9 cellular contexts compared by ENCODE assay signal in genomic region chr2:40281021-40281940, GRCh38.
A peak's percentile ranks its signal among the peaks of the same experiment; 100 is the strongest.
DNase-seq lines count a peak whose midpoint lies in the region; ATAC-seq lines count a peak whose summit lies in the region.
"Had no signal": no experiment of that assay in that cellular context is flagged by ENCODE, and none has a peak within 500 bp of the region (broad histone marks: within the 10 kb centered on the region; RNA-seq: fewer than 3 reads in every experiment).

No MANE protein-coding gene starts in this region.

- DNase-seq in EH (ENCODE audit: low read depth) (peak; percentile 98), adipocyte (ENCODE audit: low read depth) (peak; percentile 82), mesendoderm (peak; percentile 38), hepatic stellate cell (ENCODE audit: low spot score) (no peak), SIG-M5 (lab: John Stamatoyannopoulos, UW) (no peak)
- no peak for DNase-seq in activated CD4-positive, alpha-beta T cell treated with anti-CD3 and anti-CD28 coated beads, Interleukin-2, amount 10 ng/mL, durations not matched to agents 7 days and 5 days

- no peaks in the 10 kb centered on the region for H3K36me3 ChIP-seq in adipocyte (ENCODE audit: control insufficient read depth, insufficient read depth, low read length, severe bottlenecking)
- H3K36me3 ChIP-seq in mesendoderm (ENCODE audit: control insufficient read depth, insufficient read depth, low read length) = no peaks in the 10 kb centered on the region

- no peaks in the 10 kb centered on the region for H3K36me3 Mint-ChIP-seq in activated CD4-positive, alpha-beta T cell treated with anti-CD3 and anti-CD28 coated beads, Interleukin-2, amount 10 ng/mL, durations not matched to agents 7 days and 5 days (ENCODE audit: low read depth)

- H3K27me3 Mint-ChIP-seq in activated CD4-positive, alpha-beta T cell treated with anti-CD3 and anti-CD28 coated beads, Interleukin-2, amount 10 ng/mL, durations not matched to agents 7 days and 5 days = no peaks in the 10 kb centered on the region
- H3K27me3 Mint-ChIP-seq: dendritic cell treated with granulocyte-macrophage colony-stimulating factor and Interleukin-4, amounts not matched to agents 40 ng/mL and 50 ng/mL, for 4 days had no signal

- H2AK5ac ChIP-seq in mesendoderm (ENCODE audit: low read length) = no peak overlapping the region

- H3K9me3 Mint-ChIP-seq in activated CD4-positive, alpha-beta T cell treated with anti-CD3 and anti-CD28 coated beads, Interleukin-2, amount 10 ng/mL, durations not matched to agents 7 days and 5 days = no peaks in the 10 kb centered on the region
- H3K9me3 Mint-ChIP-seq: dendritic cell treated with granulocyte-macrophage colony-stimulating factor and Interleukin-4, amounts not matched to agents 40 ng/mL and 50 ng/mL, for 4 days had no signal

- H2BK15ac ChIP-seq in mesendoderm (replicated peaks; ENCODE audit: low read depth) = no peak overlapping the region

- H3K9me3 ChIP-seq in adipocyte (ENCODE audit: control insufficient read depth, low read length) = no peaks in the 10 kb centered on the region

- POLR2A ChIA-PET in activated CD4-positive, alpha-beta T cell treated with anti-CD3 and anti-CD28 coated beads, Interleukin-2, amount 10 ng/mL, durations not matched to agents 7 days and 5 days (lab: Charles Lee) = no interaction called here

- no peak overlapping the region for H2BK120ac ChIP-seq in mesendoderm (ENCODE audit: low read depth, low read length)

- no peak overlapping the region for H3K18ac ChIP-seq in mesendoderm (ENCODE audit: low read length)

- no peak overlapping the region for H3K4me3 Mint-ChIP-seq in activated CD4-positive, alpha-beta T cell treated with anti-CD3 and anti-CD28 coated beads, Interleukin-2, amount 10 ng/mL, durations not matched to agents 7 days and 5 days
- H3K4me3 Mint-ChIP-seq: dendritic cell treated with granulocyte-macrophage colony-stimulating factor and Interleukin-4, amounts not matched to agents 40 ng/mL and 50 ng/mL, for 4 days had no signal

- no peaks in the 10 kb centered on the region for H3K79me1 ChIP-seq in mesendoderm (ENCODE audit: low read length)

- H3K9ac ChIP-seq in adipocyte (ENCODE audit: low read length) (peak overlapping the region; percentile 73), mesendoderm (ENCODE audit: low read length) (no peak overlapping the region)

- no peak overlapping the region for H3K56ac ChIP-seq in mesendoderm (ENCODE audit: low read length)

- H4K5ac ChIP-seq in mesendoderm (ENCODE audit: low read length) = no peak overlapping the region

- peak; percentile 53 for ATAC-seq in HG02571 (IDR thresholded peaks at IDR 0.05; ENCODE audit: unreplicated experiment)
- no peak for ATAC-seq in HG02973 (IDR thresholded peaks at IDR 0.05; ENCODE audit: unreplicated experiment)

- H2BK5ac ChIP-seq in mesendoderm (ENCODE audit: low read length) = no peak overlapping the region

- no peak overlapping the region for H3K4me2 ChIP-seq in mesendoderm (ENCODE audit: low read length)

- no peaks in the 10 kb centered on the region for H3K4me1 Mint-ChIP-seq in activated CD4-positive, alpha-beta T cell treated with anti-CD3 and anti-CD28 coated beads, Interleukin-2, amount 10 ng/mL, durations not matched to agents 7 days and 5 days

- H3K27ac Mint-ChIP-seq in activated CD4-positive, alpha-beta T cell treated with anti-CD3 and anti-CD28 coated beads, Interleukin-2, amount 10 ng/mL, durations not matched to agents 7 days and 5 days = no peak overlapping the region
- H3K27ac Mint-ChIP-seq: dendritic cell treated with granulocyte-macrophage colony-stimulating factor and Interleukin-4, amounts not matched to agents 40 ng/mL and 50 ng/mL, for 4 days had no signal

- H3K4ac ChIP-seq in mesendoderm (ENCODE audit: low read depth, low read length) = no peak overlapping the region

- peaks cover 52% of the 10 kb centered on the region for H3K4me1 ChIP-seq in adipocyte (ENCODE audit: control insufficient read depth, insufficient read depth, low read length)
- H3K4me1 ChIP-seq in mesendoderm (ENCODE audit: control insufficient read depth, low read depth, low read length) = no peaks in the 10 kb centered on the region

- CTCF ChIA-PET in activated CD4-positive, alpha-beta T cell treated with anti-CD3 and anti-CD28 coated beads, Interleukin-2, amount 10 ng/mL, durations not matched to agents 7 days and 5 days (lab: Charles Lee) = interaction anchor here (0.6 to 1.1 kb wide), 2 partner anchors 8 to 1249 kb away, joined by 3 to 4 read pairs; no protein-coding TSS in a partner anchor

- H3K27me3 ChIP-seq in adipocyte (replicated peaks; ENCODE audit: control insufficient read depth, insufficient read depth, low read length) = no peaks in the 10 kb centered on the region
- no peaks in the 10 kb centered on the region for H3K27me3 ChIP-seq in mesendoderm (ENCODE audit: insufficient read depth, low read length, poor library complexity)

- no peak overlapping the region for H3K23ac ChIP-seq in mesendoderm (ENCODE audit: low read length)

- no peaks in the 10 kb centered on the region for H3K79me2 ChIP-seq in mesendoderm (ENCODE audit: control insufficient read depth, insufficient read depth, low read length)

- no peak overlapping the region for H3K27ac ChIP-seq in mesendoderm (ENCODE audit: low read depth, low read length)

- H4K8ac ChIP-seq in mesendoderm (ENCODE audit: low read depth, low read length) = no peak overlapping the region

- H3K4me3 ChIP-seq in adipocyte (ENCODE audit: low read length) (peak overlapping the region; percentile 75), mesendoderm (ENCODE audit: low read length) (no peak overlapping the region)

- no CpG with 5 or more reads among the region's 3 CpGs for WGBS in mesendoderm (ENCODE audit: extremely low coverage, insufficient coverage, low lambda C conversion rate)

Comparison
In these comparisons a context has a peak if more than half of its experiments do, and no peak if none do; other contexts are left out.
1. DNase-seq: peak in EH (single experiment), adipocyte (single experiment) and mesendoderm (single experiment); none in hepatic stellate cell (single experiment), activated CD4-positive, alpha-beta T cell treated with anti-CD3 and anti-CD28 coated beads, Interleukin-2, amount 10 ng/mL, durations not matched to agents 7 days and 5 days (single experiment) and SIG-M5 (single experiment).